ENCODE assay signal across 9 cellular contexts in genomic region chr7:127629268-127629854, GRCh38. TPM values are rescaled to one million over a fixed set of nuclear protein-coding genes. Genes with fewer than 3 reads are reported as not detected.
DNase-seq lines count a peak whose midpoint lies in the region; ATAC-seq and TF ChIP-seq lines count a peak whose summit lies in the region.
"Had no signal": no experiment of that assay in that cellular context is flagged by ENCODE, and none has a peak within 500 bp of the region (broad histone marks: within the 10 kb centered on the region; RNA-seq: fewer than 3 reads in every experiment).

No MANE protein-coding gene starts in this region.

- intact Hi-C loops in upper lobe of right lung (cut with DNase I): no loop called here

- H3K4me3 ChIP-seq in BE2C (ENCODE audit: low read depth, low read length) (no peak overlapping the region), upper lobe of right lung (no peak overlapping the region)

- TF ChIP-seq CTCF in BE2C (IDR thresholded peaks at IDR 0.05; ENCODE audit: low read depth, low read length) (peak; percentile 77), upper lobe of right lung (IDR thresholded peaks at IDR 0.05) (peak; percentile 46)

- H3K9me3 ChIP-seq in BE2C: no peaks in the 10 kb centered on the region
- no peaks in the 10 kb centered on the region for H3K9me3 ChIP-seq in upper lobe of right lung

- DNase-seq in BE2C: peak; percentile 58
- peak; percentile 56 for DNase-seq in HT-29 (ENCODE audit: low spot score)
- peak; percentile 34 to 48 for DNase-seq in activated CD4-positive, alpha-beta T cell treated with anti-CD3 and anti-CD28 coated beads, Interleukin-2, amount 50 U/mL, for 48 hours
- peak; percentile 80 for DNase-seq in iPS DF 4.7 (ENCODE audit: extremely low read depth, low spot score)
- DNase-seq in upper lobe of right lung: no peak
- no peak for DNase-seq in NCI-H187 (lab: John Stamatoyannopoulos, UW)
- no peak for DNase-seq in H4 (ENCODE audit: low spot score)

- H3K4me1 ChIP-seq in BE2C: no peaks in the 10 kb centered on the region
- no peaks in the 10 kb centered on the region for H3K4me1 ChIP-seq in upper lobe of right lung

- peak; percentile 83 for ATAC-seq in GM18502 (IDR thresholded peaks at IDR 0.05; ENCODE audit: poor library complexity, unreplicated experiment)
- peak; percentile 84 for ATAC-seq in upper lobe of right lung

- H3K36me3 ChIP-seq in BE2C (no peaks in the 10 kb centered on the region), upper lobe of right lung (no peaks in the 10 kb centered on the region)

- no peak overlapping the region for H3K27ac ChIP-seq in upper lobe of right lung

- H3K27me3 ChIP-seq in BE2C (peaks cover 4% of the 10 kb centered on the region), upper lobe of right lung (peaks cover 6% of the 10 kb centered on the region)

RNA-seq across cellular contexts. Expression of gene PAX4, which starts 11.4 kb away (rescaled TPM):
- not detected for polyA plus RNA-seq in BE2C (2012; ENCODE audit: insufficient read depth, insufficient read length, low read depth)
- 1.0 and 2.5 TPM in 2 replicates for total RNA-seq in HT-29 (2014; rRNA removed; shearing (Covaris generic))
- total RNA-seq in upper lobe of right lung: not detected
- total RNA-seq in H4 (2014; rRNA removed; shearing (Covaris generic)): not detected in 2 replicates
- polyA plus RNA-seq: IgD-negative memory B cell had no signal

RNA-seq across cellular contexts. Expression of gene SND1, which starts 22.6 kb away (rescaled TPM):
- polyA plus RNA-seq in BE2C (2012; ENCODE audit: insufficient read depth, insufficient read length, low read depth): 111 TPM
- total RNA-seq in HT-29 (2014; rRNA removed; shearing (Covaris generic)): 178 and 193 TPM in 2 replicates
- total RNA-seq in upper lobe of right lung: 150 TPM
- 153 and 157 TPM in 2 replicates for total RNA-seq in H4 (2014; rRNA removed; shearing (Covaris generic))

RNA-seq across cellular contexts. Expression of gene FSCN3, which starts 35.8 kb away (rescaled TPM):
- 0.76 TPM for polyA plus RNA-seq in BE2C (2012; ENCODE audit: insufficient read depth, insufficient read length, low read depth)
- 2.5 and 2.6 TPM in 2 replicates for total RNA-seq in HT-29 (2014; rRNA removed; shearing (Covaris generic))
- total RNA-seq in upper lobe of right lung: 0.78 TPM
- total RNA-seq in H4 (2014; rRNA removed; shearing (Covaris generic)): 1.7 and 2.9 TPM in 2 replicates

RNA-seq across cellular contexts. Expression of gene ARF5, which starts 41.1 kb away (rescaled TPM):
- 258 TPM for polyA plus RNA-seq in BE2C (2012; ENCODE audit: insufficient read depth, insufficient read length, low read depth)
- total RNA-seq in HT-29 (2014; rRNA removed; shearing (Covaris generic)): 349 and 366 TPM in 2 replicates
- 92.9 TPM for total RNA-seq in upper lobe of right lung
- total RNA-seq in H4 (2014; rRNA removed; shearing (Covaris generic)): 286 and 304 TPM in 2 replicates

RNA-seq across cellular contexts. Expression of gene GCC1, which starts 44.0 kb away (rescaled TPM):
- 23.1 TPM for polyA plus RNA-seq in BE2C (2012; ENCODE audit: insufficient read depth, insufficient read length, low read depth)
- 14.7 and 15.1 TPM in 2 replicates for total RNA-seq in HT-29 (2014; rRNA removed; shearing (Covaris generic))
- total RNA-seq in upper lobe of right lung: 18.1 TPM
- 16.9 and 18.6 TPM in 2 replicates for total RNA-seq in H4 (2014; rRNA removed; shearing (Covaris generic))

Comparison
In these comparisons a context has a peak if more than half of its experiments do, and no peak if none do; other contexts are left out.
1. DNase-seq: peak in BE2C (single experiment), HT-29 (single experiment), activated CD4-positive, alpha-beta T cell treated with anti-CD3 and anti-CD28 coated beads, Interleukin-2, amount 50 U/mL, for 48 hours (2 of 2) and iPS DF 4.7 (single experiment); none in upper lobe of right lung (single experiment), NCI-H187 (0 of 2) and H4 (single experiment).